19 cellular contexts compared by ENCODE assay signal in the genomic region with DNA sequence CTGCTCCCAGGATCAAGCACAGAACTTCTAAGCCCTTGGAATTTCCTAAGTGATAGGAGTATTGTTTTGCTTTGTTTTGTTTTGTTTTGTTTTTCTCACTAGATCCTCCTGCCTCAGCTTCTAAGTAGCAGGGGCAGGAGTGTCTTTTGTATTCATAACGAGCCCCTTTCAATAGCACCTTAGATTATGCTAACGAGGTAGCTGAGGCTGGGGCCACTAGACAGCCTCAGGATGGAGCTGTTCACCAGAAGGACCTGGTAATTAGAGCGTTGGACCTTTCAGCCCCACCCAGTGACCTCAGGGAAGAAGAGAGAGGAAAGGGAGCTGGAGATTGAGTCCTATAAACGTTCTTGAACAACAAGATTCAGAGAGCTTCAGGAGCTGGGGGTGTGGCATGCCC. TPM values are rescaled to one million over a fixed set of nuclear protein-coding genes. Genes with fewer than 3 reads are reported as not detected.
A peak's percentile ranks its signal among the peaks of the same experiment; 100 is the strongest.
DNase-seq lines count a peak whose midpoint lies in the region; ATAC-seq and TF ChIP-seq lines count a peak whose summit lies in the region.
"Had no signal": no experiment of that assay in that cellular context is flagged by ENCODE, and none has a peak within 500 bp of the region (broad histone marks: within the 10 kb centered on the region; RNA-seq: fewer than 3 reads in every experiment).

No MANE protein-coding gene starts in this region.

- H3K9me3 Mint-ChIP-seq in Calu3 (ENCODE audit: low read depth, unreplicated experiment) (peaks cover 19% of the 10 kb centered on the region), GM23338 (peaks cover 32% of the 10 kb centered on the region)
- peaks cover 31% of the 10 kb centered on the region for H3K9me3 Mint-ChIP-seq in activated T-helper 2 cell treated with anti-CD3 and anti-CD28 coated beads, Interferon-gamma antibody, Interleukin-2, Interleukin-4, amounts not matched to agents 10 μg/mL and 5 μg/mL and 100 μg/mL, durations not matched to agents 14 hours and 24 hours and 36 hours
- peaks cover 5 to 37% (median 15%) of the 10 kb centered on the region in 9 donors for H3K9me3 Mint-ChIP-seq in naive thymus-derived CD8-positive, alpha-beta T cell

- CTCF ChIA-PET in Calu3 (lab: Charles Lee), result interaction anchor here (0.5 to 31.7 kb wide), 59 partner anchors 7 to 740 kb away, joined by 3 to 1809 read pairs (median 10); partner anchors contain the start of genes ERBB2, GRB7, GSDMA and GSDMB

- H3K27me3 Mint-ChIP-seq in Calu3 (ENCODE audit: unreplicated experiment) (no peaks in the 10 kb centered on the region), GM23338 (ENCODE audit: insufficient read depth, low read depth, poor library complexity) (peaks cover 2% of the 10 kb centered on the region)
- no peaks in the 10 kb centered on the region for H3K27me3 Mint-ChIP-seq in activated T-helper 2 cell treated with anti-CD3 and anti-CD28 coated beads, Interferon-gamma antibody, Interleukin-2, Interleukin-4, amounts not matched to agents 10 μg/mL and 5 μg/mL and 100 μg/mL, durations not matched to agents 14 hours and 24 hours and 36 hours (ENCODE audit: low read depth)
- no peaks in the 10 kb centered on the region for H3K27me3 Mint-ChIP-seq in naive thymus-derived CD8-positive, alpha-beta T cell

- H3K36me3 Mint-ChIP-seq in Calu3 (ENCODE audit: insufficient read depth, unreplicated experiment) (no peaks in the 10 kb centered on the region), GM23338 (ENCODE audit: low read depth) (peaks cover 25% of the 10 kb centered on the region; the same call in 2 of the 3 replicates)
- H3K36me3 Mint-ChIP-seq in activated T-helper 2 cell treated with anti-CD3 and anti-CD28 coated beads, Interferon-gamma antibody, Interleukin-2, Interleukin-4, amounts not matched to agents 10 μg/mL and 5 μg/mL and 100 μg/mL, durations not matched to agents 14 hours and 24 hours and 36 hours (ENCODE audit: low read depth), result peaks cover 54% of the 10 kb centered on the region
- peaks cover 26 to 57% (median 50%) of the 10 kb centered on the region in 3 donors for H3K36me3 Mint-ChIP-seq in naive thymus-derived CD8-positive, alpha-beta T cell

- no peak overlapping the region for H2AFZ ChIP-seq in GM23338

- no peaks in the 10 kb centered on the region for H3F3A ChIP-seq in GM23338 (replicated peaks; ENCODE audit: low read depth)

- no TSS peak for BruUV-seq in Calu3 (replicated peaks; lab: Mats Ljungman, UMichigan)

- H3K4me3 Mint-ChIP-seq in Calu3 (ENCODE audit: low read depth, unreplicated experiment) (no peak overlapping the region), GM23338 (no peak overlapping the region)
- no peak overlapping the region for H3K4me3 Mint-ChIP-seq in activated T-helper 2 cell treated with anti-CD3 and anti-CD28 coated beads, Interferon-gamma antibody, Interleukin-2, Interleukin-4, amounts not matched to agents 10 μg/mL and 5 μg/mL and 100 μg/mL, durations not matched to agents 14 hours and 24 hours and 36 hours (ENCODE audit: low read depth)
- peak overlapping the region; percentile 31 to 79 (median 66) for H3K4me3 Mint-ChIP-seq in naive thymus-derived CD8-positive, alpha-beta T cell
- H3K4me3 Mint-ChIP-seq: brain had no signal

- H3K27ac ChIP-seq in GM23338 (ENCODE audit: low read depth), result no peak overlapping the region
- H3K27ac ChIP-seq: stomach had no signal

- intact Hi-C loops in Calu3 (cut with micrococcal nuclease; ENCODE audit: unreplicated experiment), result no loop called here
- intact Hi-C loops in activated T-helper 2 cell treated with anti-CD3 and anti-CD28 coated beads, Interferon-gamma antibody, Interleukin-2, Interleukin-4, amounts not matched to agents 10 μg/mL and 5 μg/mL and 100 μg/mL, durations not matched to agents 14 hours and 24 hours and 36 hours (cut with micrococcal nuclease), result no loop called here

- H3K79me2 ChIP-seq in GM23338 (replicated peaks; ENCODE audit: insufficient read depth), result no peaks in the 10 kb centered on the region

- peak; percentile 75 for DNase-seq in Calu3
- DNase-seq in activated T-helper 2 cell treated with anti-CD3 and anti-CD28 coated beads, Interferon-gamma antibody, Interleukin-2, Interleukin-4, amounts not matched to agents 10 μg/mL and 5 μg/mL and 100 μg/mL, durations not matched to agents 14 hours and 24 hours and 36 hours (ENCODE audit: low spot score), result no peak
- no peak for DNase-seq in naive thymus-derived CD8-positive, alpha-beta T cell
- DNase-seq in GM23338 (ENCODE audit: low spot score), result no peak
- no peak for DNase-seq in HCEC 1CT
- DNase-seq: effector CD8-positive, alpha-beta T cell; islet precursor cell; KG1; NCI-H187; Right ventricle myocardium superior; stimulated activated CD4-positive, alpha-beta T cell treated with anti-CD3 and anti-CD28 coated beads, Interleukin-4, amount 100 ng/mL, for 24 hours; stomach had no signal

- no peak overlapping the region for H3K4me2 ChIP-seq in GM23338

- H4K20me1 ChIP-seq in GM23338 (replicated peaks; ENCODE audit: insufficient read depth), result no peaks in the 10 kb centered on the region

- POLR2A ChIA-PET in naive thymus-derived CD8-positive, alpha-beta T cell (lab: Charles Lee), result interaction anchor here (0.5 to 4.6 kb wide), 9 partner anchors 8 to 102 kb away, joined by 3 to 26 read pairs (median 5); partner anchors contain the start of gene IKZF3

- peaks cover 5% of the 10 kb centered on the region; the same call in 1 of the 2 replicates for H3K9me2 ChIP-seq in GM23338 (ENCODE audit: insufficient read depth)

- H3K4me3 ChIP-seq in GM23338, result no peak overlapping the region
- H3K4me3 ChIP-seq: stomach had no signal

- TF ChIP-seq CTCF in Calu3 (IDR thresholded peaks at IDR 0.05; ENCODE audit: unreplicated experiment), result no peak
- TF ChIP-seq CTCF in GM23338 (conservative IDR thresholded peaks at IDR 0.05; ENCODE audit: low read depth in 2 of 2), result no peak; a peak in 1 of 4 replicates

- no peaks in the 10 kb centered on the region for H3K36me3 ChIP-seq in GM23338 (ENCODE audit: insufficient read depth)

- TF ChIP-seq EP300 in Ishikawa (IDR thresholded peaks at IDR 0.05; ENCODE audit: borderline replicate concordance), result no peak

- no peaks in the 10 kb centered on the region for H3K4me1 ChIP-seq in GM23338 (ENCODE audit: insufficient read depth)
- H3K4me1 ChIP-seq: stomach had no signal

- peak in 1 of 2 donors; percentile 17 for ATAC-seq in naive thymus-derived CD8-positive, alpha-beta T cell
- ATAC-seq in HG02884 (IDR thresholded peaks at IDR 0.05; ENCODE audit: unreplicated experiment) (no peak), GM19455 (IDR thresholded peaks at IDR 0.05; ENCODE audit: unreplicated experiment) (no peak), GM23338 (no peak)

- H3K4me1 Mint-ChIP-seq in Calu3 (ENCODE audit: low read depth, unreplicated experiment) (peaks cover 9% of the 10 kb centered on the region), GM23338 (0 out of 3 replicates have a peak, but pooled peaks cover 3% of the 10 kb centered on the region)
- peaks cover 37% of the 10 kb centered on the region for H3K4me1 Mint-ChIP-seq in activated T-helper 2 cell treated with anti-CD3 and anti-CD28 coated beads, Interferon-gamma antibody, Interleukin-2, Interleukin-4, amounts not matched to agents 10 μg/mL and 5 μg/mL and 100 μg/mL, durations not matched to agents 14 hours and 24 hours and 36 hours (ENCODE audit: low read depth)
- peaks cover 21 to 66% (median 58%) of the 10 kb centered on the region in 4 donors for H3K4me1 Mint-ChIP-seq in naive thymus-derived CD8-positive, alpha-beta T cell
- H3K4me1 Mint-ChIP-seq: brain had no signal

- TF ChIP-seq RAD21 in Ishikawa (IDR thresholded peaks at IDR 0.05; ENCODE audit: low read depth), result peak; percentile 27; the same call in 1 of the 2 replicates

- H3K27me3 ChIP-seq in GM23338 (ENCODE audit: insufficient read depth), result no peaks in the 10 kb centered on the region
- H3K27me3 ChIP-seq: stomach had no signal

- H3K27ac Mint-ChIP-seq in Calu3 (ENCODE audit: unreplicated experiment) (no peak overlapping the region), GM23338 (no peak overlapping the region)
- H3K27ac Mint-ChIP-seq in activated T-helper 2 cell treated with anti-CD3 and anti-CD28 coated beads, Interferon-gamma antibody, Interleukin-2, Interleukin-4, amounts not matched to agents 10 μg/mL and 5 μg/mL and 100 μg/mL, durations not matched to agents 14 hours and 24 hours and 36 hours, result peak overlapping the region; percentile 6
- peak overlapping the region; percentile 88 to 97 (median 94) for H3K27ac Mint-ChIP-seq in naive thymus-derived CD8-positive, alpha-beta T cell
- H3K27ac Mint-ChIP-seq: brain had no signal

TF ChIP-seq in Ishikawa, 13 proteins besides CTCF, POLR2A, EP300 and RAD21 (continues in another document):
- TF ChIP-seq TAF1 (IDR thresholded peaks at IDR 0.05; ENCODE audit: low read depth) (no peak), ZBTB7A (IDR thresholded peaks at IDR 0.05; ENCODE audit: low read depth) (no peak), TCF12 (IDR thresholded peaks at IDR 0.05; ENCODE audit: low read depth) (no peak), TEAD4 (IDR thresholded peaks at IDR 0.05) (no peak)

RNA-seq across cellular contexts. Expression of gene IKZF3, which starts 43.6 kb away (rescaled TPM):
- 30.9 and 41.0 TPM in 2 replicates for total RNA-seq in Calu3 (2022)
- 18.3 and 20.3 TPM in 2 replicates for total RNA-seq in activated T-helper 2 cell treated with anti-CD3 and anti-CD28 coated beads, Interferon-gamma antibody, Interleukin-2, Interleukin-4, amounts not matched to agents 10 μg/mL and 5 μg/mL and 100 μg/mL, durations not matched to agents 14 hours and 24 hours and 36 hours
- 100 to 1,000 TPM; 111 to 118 TPM for total RNA-seq in naive thymus-derived CD8-positive, alpha-beta T cell
- 10 to 100 TPM; 18.8 to 59.2 (median 21.5) TPM for polyA plus RNA-seq in naive thymus-derived CD8-positive, alpha-beta T cell
- 0.76 and 1.4 TPM in 2 replicates for total RNA-seq in GM23338 (2014; rRNA removed; shearing (Covaris generic))
- 0.05 and 0.11 TPM in 2 replicates for polyA plus RNA-seq in GM23338 (2016; fragmentation: Nextera tagmentation; extraction: Ambion mirVana)
- total RNA-seq: myocyte had no signal
- polyA plus RNA-seq: BJ had no signal

RNA-seq across cellular contexts. Expression of gene ZPBP2, which starts 47.5 kb away (rescaled TPM):
- total RNA-seq in Calu3 (2022), result not detected in 2 replicates
- not detected in 2 replicates for total RNA-seq in activated T-helper 2 cell treated with anti-CD3 and anti-CD28 coated beads, Interferon-gamma antibody, Interleukin-2, Interleukin-4, amounts not matched to agents 10 μg/mL and 5 μg/mL and 100 μg/mL, durations not matched to agents 14 hours and 24 hours and 36 hours
- under 1 TPM; 0.38 to 0.49 TPM for total RNA-seq in naive thymus-derived CD8-positive, alpha-beta T cell
- polyA plus RNA-seq in naive thymus-derived CD8-positive, alpha-beta T cell, result not detected
- total RNA-seq in GM23338 (2014; rRNA removed; shearing (Covaris generic)), result not detected in 2 replicates
- polyA plus RNA-seq in GM23338 (2016; fragmentation: Nextera tagmentation; extraction: Ambion mirVana), result 0.28 TPM in 1 of 2 replicates, not detected in the other
- total RNA-seq: myocyte, renal cortical epithelial cell, Right ventricle myocardium superior, stomach had no signal
- polyA plus RNA-seq: BJ, stomach had no signal

Comparison
In these comparisons a context has a peak if more than half of its experiments do, and no peak if none do; other contexts are left out.
1. H3K27ac Mint-ChIP-seq: peak in activated T-helper 2 cell treated with anti-CD3 and anti-CD28 coated beads, Interferon-gamma antibody, Interleukin-2, Interleukin-4, amounts not matched to agents 10 μg/mL and 5 μg/mL and 100 μg/mL, durations not matched to agents 14 hours and 24 hours and 36 hours (single experiment) and naive thymus-derived CD8-positive, alpha-beta T cell (10 of 10); none in Calu3 (single experiment) and GM23338 (single experiment).
2. H3K4me3 Mint-ChIP-seq: peak in naive thymus-derived CD8-positive, alpha-beta T cell (10 of 10); none in Calu3 (single experiment), activated T-helper 2 cell treated with anti-CD3 and anti-CD28 coated beads, Interferon-gamma antibody, Interleukin-2, Interleukin-4, amounts not matched to agents 10 μg/mL and 5 μg/mL and 100 μg/mL, durations not matched to agents 14 hours and 24 hours and 36 hours (single experiment) and GM23338 (single experiment).